Comparison of ENCODE assay signal across 31 cellular contexts in the genomic region with DNA sequence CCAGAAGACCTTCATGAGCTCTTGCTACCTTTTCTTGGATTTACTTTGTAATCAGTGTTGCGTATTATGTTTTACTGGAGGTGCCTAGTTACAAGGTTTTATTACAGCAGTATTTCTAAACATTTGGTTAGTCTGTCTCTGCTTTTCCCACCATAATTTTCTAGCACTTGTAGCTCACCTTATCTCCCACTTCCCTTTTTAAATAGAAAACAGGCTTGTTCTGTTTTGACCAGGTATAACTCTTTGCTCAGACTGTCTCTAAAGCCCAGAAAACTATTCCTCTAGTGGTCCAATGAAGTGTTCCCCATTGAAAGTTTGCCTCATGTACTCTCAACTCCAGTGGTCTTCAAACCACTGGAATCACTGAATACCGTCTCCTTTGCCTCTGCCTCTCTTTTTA. TPM values are rescaled to one million over a fixed set of nuclear protein-coding genes. Genes with fewer than 3 reads are reported as not detected.
A peak's percentile ranks its signal among the peaks of the same experiment; 100 is the strongest.
DNase-seq lines count a peak whose midpoint lies in the region; ATAC-seq and TF ChIP-seq lines count a peak whose summit lies in the region.
"Had no signal": no experiment of that assay in that cellular context is flagged by ENCODE, and none has a peak within 500 bp of the region (broad histone marks: within the 10 kb centered on the region; RNA-seq: fewer than 3 reads in every experiment).

No MANE protein-coding gene starts in this region.

- H3K36me3 ChIP-seq in Caco-2 (ENCODE audit: control insufficient read depth, insufficient read depth, low read length) (no peaks in the 10 kb centered on the region), OCI-LY7 (ENCODE audit: insufficient read depth, low read length) (peaks cover 11% of the 10 kb centered on the region), MM.1S (replicated peaks; ENCODE audit: insufficient read depth, low read length) (no peaks in the 10 kb centered on the region)
- H3K36me3 ChIP-seq: ascending aorta, cardiac muscle cell, colonic mucosa had no signal

- H2AFZ ChIP-seq in OCI-LY7 (ENCODE audit: low read length) (no peak overlapping the region), MM.1S (ENCODE audit: low read length) (no peak overlapping the region)

- H3K4me2 ChIP-seq in OCI-LY7 (ENCODE audit: low read length) (peak overlapping the region; percentile 84), MM.1S (ENCODE audit: low read depth, low read length) (no peak overlapping the region)

- H3K9ac ChIP-seq in MM.1S (ENCODE audit: low read length), result no peak overlapping the region

- no peaks in the 10 kb centered on the region for H3K9me3 ChIP-seq in Caco-2
- H3K9me3 ChIP-seq in OCI-LY7 (ENCODE audit: low read length), result no peaks in the 10 kb centered on the region
- H3K9me3 ChIP-seq in MM.1S (replicated peaks; ENCODE audit: insufficient read depth, low read length), result no peaks in the 10 kb centered on the region
- H3K9me3 ChIP-seq: ascending aorta, colonic mucosa, left ventricle myocardium inferior, upper lobe of left lung had no signal

- H3K9me2 ChIP-seq in OCI-LY7 (ENCODE audit: insufficient read depth, low read length) (no peaks in the 10 kb centered on the region), MM.1S (replicated peaks; ENCODE audit: insufficient read depth, low read length) (no peaks in the 10 kb centered on the region)

- H3K27ac ChIP-seq in OCI-LY7 (ENCODE audit: low read depth, low read length, poor library complexity, severe bottlenecking), result peak overlapping the region; percentile 84
- H3K27ac ChIP-seq in MM.1S (ENCODE audit: low read length), result no peak overlapping the region
- H3K27ac ChIP-seq: ascending aorta, cardiac muscle cell, colonic mucosa, left ventricle myocardium inferior, upper lobe of left lung had no signal

- TF ChIP-seq CTCF in Caco-2 (IDR thresholded peaks at IDR 0.05; ENCODE audit: insufficient read depth in 1 of 2, low read depth in 1 of 2, low read length in 1 of 2, severe bottlenecking in 1 of 2, unreplicated experiment in 1 of 2) (no peak), OCI-LY7 (conservative IDR thresholded peaks at IDR 0.05; ENCODE audit: low read length) (no peak), MM.1S (IDR thresholded peaks at IDR 0.05; ENCODE audit: low read length) (no peak)

- H3K27me3 Mint-ChIP-seq in Caco-2 (ENCODE audit: insufficient read depth, unreplicated experiment), result no peaks in the 10 kb centered on the region
- no peaks in the 10 kb centered on the region for H3K27me3 Mint-ChIP-seq in dendritic cell treated with granulocyte-macrophage colony-stimulating factor and Interleukin-4, amounts not matched to agents 40 ng/mL and 50 ng/mL, for 4 days
- no peaks in the 10 kb centered on the region for H3K27me3 Mint-ChIP-seq in stimulated activated memory B cell treated with anti-CD40 and anti-IgM and Interleukin-4, amounts not matched to agents 10 μg/mL and 1 μg/mL and 100 μg/mL, for 72 hours
- H3K27me3 Mint-ChIP-seq: activated naive CD8-positive, alpha-beta T cell treated with anti-CD3 and anti-CD28 coated beads, Interleukin-2, amount 10 ng/mL, durations not matched to agents 7 days and 5 days; effector memory CD8-positive, alpha-beta T cell; naive thymus-derived CD8-positive, alpha-beta T cell had no signal

- H3K79me2 ChIP-seq in OCI-LY7 (ENCODE audit: insufficient read depth, low read depth, low read length) (peaks cover 90% of the 10 kb centered on the region), MM.1S (ENCODE audit: low read length) (peaks cover 91% of the 10 kb centered on the region)

- no peaks in the 10 kb centered on the region for H4K20me1 ChIP-seq in OCI-LY7 (ENCODE audit: insufficient read depth, low read length)
- H4K20me1 ChIP-seq in MM.1S (ENCODE audit: insufficient read depth, low read length), result no peaks in the 10 kb centered on the region

- H3K9me3 Mint-ChIP-seq in Caco-2 (ENCODE audit: unreplicated experiment), result no peaks in the 10 kb centered on the region
- no peaks in the 10 kb centered on the region for H3K9me3 Mint-ChIP-seq in dendritic cell treated with granulocyte-macrophage colony-stimulating factor and Interleukin-4, amounts not matched to agents 40 ng/mL and 50 ng/mL, for 4 days
- H3K9me3 Mint-ChIP-seq in stimulated activated memory B cell treated with anti-CD40 and anti-IgM and Interleukin-4, amounts not matched to agents 10 μg/mL and 1 μg/mL and 100 μg/mL, for 72 hours, result no peaks in the 10 kb centered on the region
- H3K9me3 Mint-ChIP-seq: activated naive CD8-positive, alpha-beta T cell treated with anti-CD3 and anti-CD28 coated beads, Interleukin-2, amount 10 ng/mL, durations not matched to agents 7 days and 5 days; CD8-positive, alpha-beta T cell; effector memory CD8-positive, alpha-beta T cell; H9; naive thymus-derived CD8-positive, alpha-beta T cell had no signal

- ATAC-seq in stimulated activated memory B cell treated with anti-CD40 and anti-IgM and Interleukin-4, amounts not matched to agents 10 μg/mL and 1 μg/mL and 100 μg/mL, for 72 hours, result no peak
- no peak for ATAC-seq in HG02642 (IDR thresholded peaks at IDR 0.05; ENCODE audit: poor library complexity, unreplicated experiment)
- ATAC-seq: CD8-positive, alpha-beta T cell; effector memory CD8-positive, alpha-beta T cell; naive thymus-derived CD8-positive, alpha-beta T cell had no signal

- CTCF ChIA-PET in Caco-2 (lab: Charles Lee) (no interaction called here), OCI-LY7 (lab: Charles Lee; ENCODE audit: unreplicated experiment) (interaction anchor here (1.1 kb wide), 1 partner anchor 21 kb away, joined by 4 read pairs; no protein-coding TSS in a partner anchor)

- intact Hi-C loops in Caco-2 (cut with micrococcal nuclease; ENCODE audit: unreplicated experiment), result no loop called here
- intact Hi-C loops in OCI-LY7 (cut with micrococcal nuclease; ENCODE audit: unreplicated experiment), result no loop called here
- intact Hi-C loops in dendritic cell treated with granulocyte-macrophage colony-stimulating factor and Interleukin-4, amounts not matched to agents 40 ng/mL and 50 ng/mL, for 4 days (cut with micrococcal nuclease), result no loop called here

- H3K4me1 Mint-ChIP-seq in Caco-2 (ENCODE audit: low read depth, unreplicated experiment), result peaks cover 25% of the 10 kb centered on the region
- peaks cover 62% of the 10 kb centered on the region for H3K4me1 Mint-ChIP-seq in dendritic cell treated with granulocyte-macrophage colony-stimulating factor and Interleukin-4, amounts not matched to agents 40 ng/mL and 50 ng/mL, for 4 days (ENCODE audit: low read depth)
- peaks cover 49% of the 10 kb centered on the region for H3K4me1 Mint-ChIP-seq in stimulated activated memory B cell treated with anti-CD40 and anti-IgM and Interleukin-4, amounts not matched to agents 10 μg/mL and 1 μg/mL and 100 μg/mL, for 72 hours

- H3K27me3 ChIP-seq in Caco-2 (replicated peaks; ENCODE audit: control insufficient read depth, insufficient read depth, low read length) (no peaks in the 10 kb centered on the region), MM.1S (replicated peaks; ENCODE audit: insufficient read depth, low read length) (no peaks in the 10 kb centered on the region)
- H3K27me3 ChIP-seq: ascending aorta, cardiac muscle cell, colonic mucosa, upper lobe of left lung had no signal

- H3K4me1 ChIP-seq in Caco-2, result peaks cover 30% of the 10 kb centered on the region
- H3K4me1 ChIP-seq in OCI-LY7 (ENCODE audit: insufficient read depth, low read length, poor library complexity, severe bottlenecking), result peaks cover 84% of the 10 kb centered on the region
- 0 out of 2 replicates have a peak, but pooled peaks cover 10% of the 10 kb centered on the region for H3K4me1 ChIP-seq in MM.1S (ENCODE audit: low read length)

- no peak overlapping the region for H3K4me3 Mint-ChIP-seq in Caco-2 (ENCODE audit: unreplicated experiment)
- H3K4me3 Mint-ChIP-seq in dendritic cell treated with granulocyte-macrophage colony-stimulating factor and Interleukin-4, amounts not matched to agents 40 ng/mL and 50 ng/mL, for 4 days, result no peak overlapping the region
- no peak overlapping the region for H3K4me3 Mint-ChIP-seq in stimulated activated memory B cell treated with anti-CD40 and anti-IgM and Interleukin-4, amounts not matched to agents 10 μg/mL and 1 μg/mL and 100 μg/mL, for 72 hours
- H3K4me3 Mint-ChIP-seq: activated naive CD8-positive, alpha-beta T cell treated with anti-CD3 and anti-CD28 coated beads, Interleukin-2, amount 10 ng/mL, durations not matched to agents 7 days and 5 days; CD8-positive, alpha-beta T cell; effector memory CD8-positive, alpha-beta T cell; H9; naive thymus-derived CD8-positive, alpha-beta T cell had no signal

- peak overlapping the region; percentile 73 for H3K27ac Mint-ChIP-seq in Caco-2 (ENCODE audit: unreplicated experiment)
- H3K27ac Mint-ChIP-seq in dendritic cell treated with granulocyte-macrophage colony-stimulating factor and Interleukin-4, amounts not matched to agents 40 ng/mL and 50 ng/mL, for 4 days, result peak overlapping the region; percentile 95
- H3K27ac Mint-ChIP-seq in stimulated activated memory B cell treated with anti-CD40 and anti-IgM and Interleukin-4, amounts not matched to agents 10 μg/mL and 1 μg/mL and 100 μg/mL, for 72 hours, result peak overlapping the region; percentile 37
- H3K27ac Mint-ChIP-seq: activated naive CD8-positive, alpha-beta T cell treated with anti-CD3 and anti-CD28 coated beads, Interleukin-2, amount 10 ng/mL, durations not matched to agents 7 days and 5 days; CD8-positive, alpha-beta T cell had no signal

- BruUV-seq in Caco-2 (replicated peaks; lab: Mats Ljungman, UMichigan) (no TSS peak), OCI-LY7 (replicated peaks; lab: Mats Ljungman, UMichigan) (no TSS peak)

- POLR2A ChIA-PET in Caco-2 (lab: Charles Lee), result no interaction called here
- POLR2A ChIA-PET in OCI-LY7 (lab: Charles Lee), result interaction anchor here (0.6 to 6.1 kb wide), 11 partner anchors 10 to 56 kb away, joined by 3 to 49 read pairs (median 5); partner anchors contain the start of gene AFF1

- DNase-seq in Caco-2 (no peak), OCI-LY7 (ENCODE audit: low spot score) (no peak), MM.1S (no peak)
- no peak for DNase-seq in activated CD4-positive, alpha-beta T cell treated with anti-CD3 and anti-CD28 coated beads, Interleukin-2, amount 50 U/mL, for 48 hours
- DNase-seq: activated CD4-positive, alpha-beta T cell treated with anti-CD3 and anti-CD28 coated beads for 48 hours; activated CD8-positive, alpha-beta memory T cell treated with anti-CD3 and anti-CD28 coated beads for 24 hours; activated effector memory CD4-positive, alpha-beta T cell treated with anti-CD3 and anti-CD28 coated beads, Interleukin-2, amount 50 U/mL, for 16 hours; activated naive CD8-positive, alpha-beta T cell treated with anti-CD3 and anti-CD28 coated beads, Interleukin-2, amount 10 ng/mL, durations not matched to agents 7 days and 5 days; activated T-cell treated with anti-CD3 and anti-CD28 coated beads for 4 hours; CD8-positive, alpha-beta T cell; colonic mucosa; effector memory CD8-positive, alpha-beta T cell; EL; H9; left ventricle myocardium inferior; midbrain; naive thymus-derived CD8-positive, alpha-beta T cell; NCI-H1436; NCI-H2107; NCI-H345; stimulated activated CD4-positive, alpha-beta T cell treated with anti-CD3 and anti-CD28 coated beads, Interleukin-15, amount 100 ng/mL, for 24 hours; stimulated activated CD4-positive, alpha-beta T cell treated with anti-CD3 and anti-CD28 coated beads, Interleukin-4, amount 100 ng/mL, for 4 hours; substantia nigra; SW 1271; T-helper 9 cell; upper lobe of left lung had no signal

- H3K4me3 ChIP-seq in Caco-2 (ENCODE audit: low read depth, low read length), result no peak overlapping the region
- H3K4me3 ChIP-seq in OCI-LY7 (ENCODE audit: low read depth, low read length, poor library complexity, severe bottlenecking), result peak overlapping the region; percentile 44
- H3K4me3 ChIP-seq in MM.1S (ENCODE audit: low read length), result no peak overlapping the region
- H3K4me3 ChIP-seq: ascending aorta, cardiac muscle cell, colonic mucosa, left ventricle myocardium inferior, upper lobe of left lung had no signal

- no peaks in the 10 kb centered on the region for H3F3A ChIP-seq in MM.1S (ENCODE audit: insufficient read depth, low read length)

- H3K36me3 Mint-ChIP-seq in Caco-2 (ENCODE audit: insufficient read depth, unreplicated experiment), result no peaks in the 10 kb centered on the region
- H3K36me3 Mint-ChIP-seq in dendritic cell treated with granulocyte-macrophage colony-stimulating factor and Interleukin-4, amounts not matched to agents 40 ng/mL and 50 ng/mL, for 4 days (ENCODE audit: low read depth), result peaks cover 26% of the 10 kb centered on the region
- peaks cover 18% of the 10 kb centered on the region for H3K36me3 Mint-ChIP-seq in stimulated activated memory B cell treated with anti-CD40 and anti-IgM and Interleukin-4, amounts not matched to agents 10 μg/mL and 1 μg/mL and 100 μg/mL, for 72 hours

RNA-seq across cellular contexts. Expression of gene AFF1, which starts 43.9 kb away (rescaled TPM):
- total RNA-seq in Caco-2 (2022) (45.2 and 48.3 TPM in 2 replicates), OCI-LY7 (2022) (69.7 and 81.4 TPM in 2 replicates)
- total RNA-seq in OCI-LY7 (2014; rRNA removed; shearing (Covaris generic)), result 28.7 and 29.9 TPM in 2 replicates

Comparison
In these comparisons a context has a peak if more than half of its experiments do, and no peak if none do; other contexts are left out.
1. H3K27ac Mint-ChIP-seq: peak in every context shown above with its lines; median percentile 95 in dendritic cell treated with granulocyte-macrophage colony-stimulating factor and Interleukin-4, amounts not matched to agents 40 ng/mL and 50 ng/mL, for 4 days; 73 in Caco-2; 37 in stimulated activated memory B cell treated with anti-CD40 and anti-IgM and Interleukin-4, amounts not matched to agents 10 μg/mL and 1 μg/mL and 100 μg/mL, for 72 hours.